Comparison of ENCODE assay signal across 21 cellular contexts in genomic region chr5:36199620-36200019, GRCh38. TPM values are rescaled to one million over a fixed set of nuclear protein-coding genes. Genes with fewer than 3 reads are reported as not detected.
DNase-seq lines count a peak whose midpoint lies in the region; FAIRE-seq and TF ChIP-seq lines count a peak whose summit lies in the region.
"Had no signal": no experiment of that assay in that cellular context is flagged by ENCODE, and none has a peak within 500 bp of the region (broad histone marks: within the 10 kb centered on the region; RNA-seq: fewer than 3 reads in every experiment).

No MANE protein-coding gene starts in this region.

- H3K4me1 ChIP-seq in mesendoderm (ENCODE audit: control insufficient read depth, low read depth, low read length) (no peaks in the 10 kb centered on the region), tibial nerve (no peaks in the 10 kb centered on the region), esophagus squamous epithelium (peaks cover 0 to 6% (median 0%) of the 10 kb centered on the region in 3 donors)

- FAIRE-seq in H54 (lab: Jason Lieb, UNC): peak; percentile 70
- FAIRE-seq: D721Med, G401.6, GM12878 had no signal

- H3K4me3 ChIP-seq in brain microvascular endothelial cell (ENCODE audit: low read depth, low read length): no peak overlapping the region
- H3K4me3 ChIP-seq in mesendoderm (ENCODE audit: low read length): no peak overlapping the region
- H3K4me3 ChIP-seq in tibial nerve: no peak overlapping the region
- H3K4me3 ChIP-seq in esophagus squamous epithelium: no peak overlapping the region
- H3K4me3 ChIP-seq: GM12878 had no signal

- H3K27ac ChIP-seq in brain microvascular endothelial cell (peak overlapping the region; percentile 35), mesendoderm (ENCODE audit: low read depth, low read length) (no peak overlapping the region), tibial nerve (no peak overlapping the region), esophagus squamous epithelium (no peak overlapping the region)

- in situ Hi-C loops in brain microvascular endothelial cell (cut with HindIII; ENCODE audit: low pct_ligation_motif_present, low sequenced_read_pairs): no loop called here

- no peak overlapping the region for H4K8ac ChIP-seq in mesendoderm (ENCODE audit: low read depth, low read length)

- H2BK15ac ChIP-seq in mesendoderm (replicated peaks; ENCODE audit: low read depth): no peak overlapping the region

- H2AK5ac ChIP-seq in mesendoderm (ENCODE audit: low read length): no peak overlapping the region

- TF ChIP-seq POLR2A in H54 (IDR thresholded peaks at IDR 0.05; ENCODE audit: low read depth, low read length): no peak
- no peak for TF ChIP-seq POLR2A in tibial nerve (IDR thresholded peaks at IDR 0.05)
- no peak for TF ChIP-seq POLR2A in esophagus squamous epithelium (IDR thresholded peaks at IDR 0.05)

- no peak for DNase-seq in H54 (ENCODE audit: insufficient read length, low spot score)
- DNase-seq in brain microvascular endothelial cell: no peak
- peak; percentile 6 for DNase-seq in mesendoderm
- DNase-seq in tibial nerve (ENCODE audit: low spot score in 2 of 2): no peak
- DNase-seq in activated CD4-positive, CD25-positive, alpha-beta regulatory T cell (lab: John Stamatoyannopoulos, UW): no peak
- DNase-seq in NCI-H510A (lab: John Stamatoyannopoulos, UW): no peak
- no peak for DNase-seq in esophagus squamous epithelium (lab: John Stamatoyannopoulos, UW)
- DNase-seq: CD8-positive, alpha-beta T cell; DMS79; H7; Kasumi-1; MM.1S; NCI-H1105; NCI-H1694; NCI-H2107; NCI-H2227 treated with DMSO at 0.1 percent for 48 hours; NCI-H526 treated with DMSO at 0.1 percent for 48 hours; SHP77 treated with DMSO at 0.1 percent for 48 hours had no signal

- H3K23ac ChIP-seq in mesendoderm (ENCODE audit: low read length): no peak overlapping the region

- no peaks in the 10 kb centered on the region for H3K9me3 ChIP-seq in tibial nerve
- no peaks in the 10 kb centered on the region for H3K9me3 ChIP-seq in esophagus squamous epithelium

- no CpG with 5 or more reads among the region's 2 CpGs for WGBS in mesendoderm (ENCODE audit: extremely low coverage, insufficient coverage, low lambda C conversion rate)
- WGBS in tibial nerve, 2 donors: 83% methylated on average over 2 of the region's 2 CpGs
- 82 to 93% methylated on average over 2 of the region's 2 CpGs for WGBS in esophagus squamous epithelium, 2 donors

- no peak overlapping the region for H3K4me2 ChIP-seq in mesendoderm (ENCODE audit: low read length)

- no peak overlapping the region for H3K18ac ChIP-seq in mesendoderm (ENCODE audit: low read length)

- no peaks in the 10 kb centered on the region for H3K79me1 ChIP-seq in mesendoderm (ENCODE audit: low read length)

- no peak overlapping the region for H3K9ac ChIP-seq in mesendoderm (ENCODE audit: low read length)

- no peak overlapping the region for H3K56ac ChIP-seq in mesendoderm (ENCODE audit: low read length)

- no peak overlapping the region for H3K4ac ChIP-seq in mesendoderm (ENCODE audit: low read depth, low read length)

- H3K27me3 ChIP-seq in brain microvascular endothelial cell (replicated peaks) (no peaks in the 10 kb centered on the region), mesendoderm (ENCODE audit: insufficient read depth, low read length, poor library complexity) (no peaks in the 10 kb centered on the region), tibial nerve (no peaks in the 10 kb centered on the region), esophagus squamous epithelium (no peaks in the 10 kb centered on the region)

- no peaks in the 10 kb centered on the region for H3K79me2 ChIP-seq in mesendoderm (ENCODE audit: control insufficient read depth, insufficient read depth, low read length)

- no peak for TF ChIP-seq EP300 in tibial nerve (IDR thresholded peaks at IDR 0.05)

- no peak overlapping the region for H4K5ac ChIP-seq in mesendoderm (ENCODE audit: low read length)

- no peak overlapping the region for H2BK5ac ChIP-seq in mesendoderm (ENCODE audit: low read length)

- TF ChIP-seq CTCF in brain microvascular endothelial cell (IDR thresholded peaks at IDR 0.05; ENCODE audit: low read depth, low read length, missing control alignments) (no peak), tibial nerve (IDR thresholded peaks at IDR 0.05) (no peak), esophagus squamous epithelium (IDR thresholded peaks at IDR 0.05) (no peak)

- intact Hi-C loops in esophagus squamous epithelium (cut with DNase I): no loop called here

- no peak overlapping the region for H2BK120ac ChIP-seq in mesendoderm (ENCODE audit: low read depth, low read length)

- H3K36me3 ChIP-seq in brain microvascular endothelial cell (replicated peaks) (peaks cover 3% of the 10 kb centered on the region), mesendoderm (ENCODE audit: control insufficient read depth, insufficient read depth, low read length) (no peaks in the 10 kb centered on the region), tibial nerve (peaks cover 4 to 80% (median 11%) of the 10 kb centered on the region in 3 donors), esophagus squamous epithelium (peaks cover 0 to 87% (median 4%) of the 10 kb centered on the region in 3 donors)

RNA-seq across cellular contexts. Expression of gene NADK2, which starts 42.1 kb away (rescaled TPM):
- polyA plus RNA-seq in mesendoderm (2013, experiment 1 of 2): 6.0 TPM
- 5.9 TPM for polyA plus RNA-seq in mesendoderm (2013, experiment 2 of 2)
- 10 to 100 TPM; 20.1 to 31.8 (median 21.6) TPM for total RNA-seq in tibial nerve
- 10 to 100 TPM in 3 of 4 donors, 1 to 10 TPM in 1; 9.0 to 19.6 (median 15.4) TPM for total RNA-seq in esophagus squamous epithelium

RNA-seq across cellular contexts. Expression of gene SKP2, which starts 47.7 kb away (rescaled TPM):
- polyA plus RNA-seq in mesendoderm (2013, experiment 1 of 2): 157 TPM
- 157 TPM for polyA plus RNA-seq in mesendoderm (2013, experiment 2 of 2)
- 10 to 100 TPM; 12.0 to 20.1 (median 14.7) TPM for total RNA-seq in tibial nerve
- total RNA-seq in esophagus squamous epithelium: 10 to 100 TPM; 10.3 to 41.5 (median 23.6) TPM

RNA-seq across cellular contexts. Expression of gene LMBRD2, which starts 47.9 kb away (rescaled TPM):
- polyA plus RNA-seq in mesendoderm (2013, experiment 1 of 2): 3.1 TPM
- polyA plus RNA-seq in mesendoderm (2013, experiment 2 of 2): 2.3 TPM
- total RNA-seq in tibial nerve (10 to 100 TPM in 3 of 4 donors, 1 to 10 TPM in 1; 9.0 to 29.7 (median 15.6) TPM), esophagus squamous epithelium (10 to 100 TPM in 1 of 4 donors, 1 to 10 TPM in 3; 6.9 to 23.2 (median 8.8) TPM)
